In the genomic region with DNA sequence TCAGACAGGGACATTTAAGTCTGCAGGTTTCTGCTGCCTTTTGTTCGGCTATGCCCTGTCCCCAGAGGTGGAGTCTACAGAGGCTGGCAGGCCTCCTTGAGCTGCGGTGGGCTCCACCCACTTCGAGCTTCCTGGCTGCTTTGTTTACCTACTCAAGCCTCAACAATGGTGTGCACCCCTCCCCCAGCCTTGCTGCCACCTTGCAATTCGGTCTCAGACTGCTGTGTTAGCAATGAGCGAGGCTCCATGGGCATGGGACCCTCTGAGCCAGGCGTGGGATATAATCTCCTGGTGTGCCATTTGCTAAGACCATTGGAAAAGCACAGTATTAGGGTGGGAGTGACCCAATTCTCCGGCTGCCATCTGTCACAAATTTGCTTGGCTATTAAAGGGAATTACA, we compare ENCODE assay signal across 2 cellular contexts.
A peak's percentile ranks its signal among the peaks of the same experiment; 100 is the strongest.
DNase-seq lines count a peak whose midpoint lies in the region; FAIRE-seq and TF ChIP-seq lines count a peak whose summit lies in the region.
"Not testable (repeated sequence)": the region's sequence is repeated elsewhere in the genome, so short reads cannot be mapped to it uniquely, and the experiment has no call there.

No MANE protein-coding gene starts in this region.

- FAIRE-seq in kidney (lab: Jason Lieb, UNC), result not testable (repeated sequence)

- H3K27ac ChIP-seq in kidney (ENCODE audit: low read depth in 2 of 2, low read length in 2 of 2), result not testable (repeated sequence)

- not testable (repeated sequence) for H3K4me3 ChIP-seq in kidney (ENCODE audit: low read length in 2 of 2)

- not testable (repeated sequence) for H3K4me1 ChIP-seq in kidney (ENCODE audit: control insufficient read depth in 1 of 2, insufficient read depth in 1 of 2, low read depth in 1 of 2, low read length in 2 of 2)

- not testable (repeated sequence) for H3K9me3 ChIP-seq in kidney (ENCODE audit: control insufficient read depth in 1 of 2, low read length in 2 of 2)

- H3K9ac ChIP-seq in kidney (ENCODE audit: low read length in 2 of 2), result not testable (repeated sequence)

- H3K36me3 ChIP-seq in kidney (ENCODE audit: control insufficient read depth in 1 of 2, insufficient read depth in 2 of 2, low read length in 2 of 2), result not testable (repeated sequence)

- not testable (repeated sequence) for TF ChIP-seq CTCF in kidney (IDR thresholded peaks at IDR 0.05; ENCODE audit: borderline replicate concordance, extremely low read depth, insufficient read depth)

- DNase-seq in kidney (peak; percentile 61), posterior vena cava (ENCODE audit: low spot score) (peak; percentile 66)

- intact Hi-C loops in kidney (cut with DNase I), result not testable (repeated sequence)
- intact Hi-C loops in posterior vena cava (cut with DNase I), result loop anchor here in 1 of 2 donors (1.0 kb wide), 1 partner anchor 14 kb away; no protein-coding TSS in a partner anchor
